12 cellular contexts compared by ENCODE assay signal in genomic region chr15:39195988-39196486, GRCh38.
DNase-seq lines count a peak whose midpoint lies in the region; ATAC-seq and TF ChIP-seq lines count a peak whose summit lies in the region.
"Had no signal": no experiment of that assay in that cellular context is flagged by ENCODE, and none has a peak within 500 bp of the region (broad histone marks: within the 10 kb centered on the region; RNA-seq: fewer than 3 reads in every experiment).

No MANE protein-coding gene starts in this region.

- no peaks in the 10 kb centered on the region for H3K4me1 ChIP-seq in upper lobe of right lung
- H3K4me1 ChIP-seq: body of pancreas had no signal

- no peak for TF ChIP-seq CTCF in GM06990 (IDR thresholded peaks at IDR 0.05; ENCODE audit: insufficient read depth, low read length, poor library complexity, severe bottlenecking)
- TF ChIP-seq CTCF in upper lobe of right lung (IDR thresholded peaks at IDR 0.05) = no peak

- CTCF ChIA-PET in activated naive CD4-positive, alpha-beta T cell treated with anti-CD3 and anti-CD28 coated beads for 36 hours (lab: Charles Lee) = no interaction called here

- ATAC-seq in upper lobe of right lung = no peak
- ATAC-seq: body of pancreas had no signal

- peak; percentile 22 for DNase-seq in GM06990 (ENCODE audit: extremely low read depth, insufficient read length)
- DNase-seq in NOMO-1 treated with dmso at 0.1 percent for 144 hours (lab: John Stamatoyannopoulos, UW; ENCODE audit: unreplicated experiment) = peak; percentile 14
- peak; percentile 84 for DNase-seq in dedifferentiated amniotic fluid mesenchymal stem cell (ENCODE audit: extremely low spot score)
- peak; percentile 60 for DNase-seq in skeletal muscle cell (ENCODE audit: low read depth)
- DNase-seq in activated naive CD4-positive, alpha-beta T cell treated with anti-CD3 and anti-CD28 coated beads for 36 hours = no peak
- no peak for DNase-seq in effector CD8-positive, alpha-beta T cell (lab: John Stamatoyannopoulos, UW)
- DNase-seq in upper lobe of right lung = no peak
- no peak for DNase-seq in SIG-M5 treated with dmso at 0.1 percent for 504 hours (lab: John Stamatoyannopoulos, UW; ENCODE audit: unreplicated experiment)
- DNase-seq: body of pancreas, DMS79, NCI-H446 treated with DMSO at 0.1 percent for 48 hours had no signal

- H3K9me3 Mint-ChIP-seq in activated naive CD4-positive, alpha-beta T cell treated with anti-CD3 and anti-CD28 coated beads for 36 hours = no peaks in the 10 kb centered on the region
- H3K9me3 Mint-ChIP-seq: T-helper 2 cell treated with Interferon-gamma antibody and Interleukin-4, amounts not matched to agents 5 μg/mL and 100 μg/mL, for 36 hours had no signal

- no peak overlapping the region for H3K4me3 Mint-ChIP-seq in activated naive CD4-positive, alpha-beta T cell treated with anti-CD3 and anti-CD28 coated beads for 36 hours
- H3K4me3 Mint-ChIP-seq: T-helper 2 cell treated with Interferon-gamma antibody and Interleukin-4, amounts not matched to agents 5 μg/mL and 100 μg/mL, for 36 hours had no signal

- H3K27me3 ChIP-seq in GM06990 (replicated peaks; ENCODE audit: control insufficient read depth, insufficient read depth, low read length) (no peaks in the 10 kb centered on the region; the same call in 1 of the 2 replicates), upper lobe of right lung (no peaks in the 10 kb centered on the region)
- H3K27me3 ChIP-seq: body of pancreas had no signal

- H3K27ac Mint-ChIP-seq in activated naive CD4-positive, alpha-beta T cell treated with anti-CD3 and anti-CD28 coated beads for 36 hours = no peak overlapping the region
- H3K27ac Mint-ChIP-seq: T-helper 2 cell treated with Interferon-gamma antibody and Interleukin-4, amounts not matched to agents 5 μg/mL and 100 μg/mL, for 36 hours had no signal

- H3K4me3 ChIP-seq in GM06990 (replicated peaks; ENCODE audit: low read depth, low read length) = no peak overlapping the region
- no peak overlapping the region for H3K4me3 ChIP-seq in skeletal muscle cell (ENCODE audit: low read depth, low read length)
- no peak overlapping the region for H3K4me3 ChIP-seq in upper lobe of right lung
- H3K4me3 ChIP-seq: body of pancreas had no signal

- H3K36me3 ChIP-seq in GM06990 (ENCODE audit: control insufficient read depth, insufficient read depth, low read length) = no peaks in the 10 kb centered on the region
- H3K36me3 ChIP-seq in upper lobe of right lung = no peaks in the 10 kb centered on the region

- H3K9me3 ChIP-seq in upper lobe of right lung = no peaks in the 10 kb centered on the region
- H3K9me3 ChIP-seq: body of pancreas had no signal

- H3K27ac ChIP-seq in upper lobe of right lung = no peak overlapping the region
- H3K27ac ChIP-seq: body of pancreas had no signal

- peaks cover 1% of the 10 kb centered on the region for H3K27me3 Mint-ChIP-seq in activated naive CD4-positive, alpha-beta T cell treated with anti-CD3 and anti-CD28 coated beads for 36 hours (ENCODE audit: low read depth)

- intact Hi-C loops in activated naive CD4-positive, alpha-beta T cell treated with anti-CD3 and anti-CD28 coated beads for 36 hours (cut with micrococcal nuclease) = no loop called here
- intact Hi-C loops in upper lobe of right lung (cut with DNase I) = no loop called here

- H3K4me1 Mint-ChIP-seq in activated naive CD4-positive, alpha-beta T cell treated with anti-CD3 and anti-CD28 coated beads for 36 hours (ENCODE audit: low read depth) = no peaks in the 10 kb centered on the region

- H3K36me3 Mint-ChIP-seq in activated naive CD4-positive, alpha-beta T cell treated with anti-CD3 and anti-CD28 coated beads for 36 hours (ENCODE audit: low read depth) = no peaks in the 10 kb centered on the region

Comparison
In these comparisons a context has a peak if more than half of its experiments do, and no peak if none do; other contexts are left out.
1. DNase-seq: peak in GM06990 (single experiment), NOMO-1 treated with dmso at 0.1 percent for 144 hours (single experiment), dedifferentiated amniotic fluid mesenchymal stem cell (single experiment) and skeletal muscle cell (single experiment); none in activated naive CD4-positive, alpha-beta T cell treated with anti-CD3 and anti-CD28 coated beads for 36 hours (single experiment), effector CD8-positive, alpha-beta T cell (single experiment), upper lobe of right lung (single experiment) and SIG-M5 treated with dmso at 0.1 percent for 504 hours (single experiment).